In genomic region chr6:13281630-13282156, GRCh38 we compare ENCODE assay signal across 18 cellular contexts. TPM values are rescaled to one million over a fixed set of nuclear protein-coding genes. Genes with fewer than 3 reads are reported as not detected.
DNase-seq lines count a peak whose midpoint lies in the region; ATAC-seq lines count a peak whose summit lies in the region.
"Had no signal": no experiment of that assay in that cellular context is flagged by ENCODE, and none has a peak within 500 bp of the region (broad histone marks: within the 10 kb centered on the region; RNA-seq: fewer than 3 reads in every experiment).

No MANE protein-coding gene starts in this region.

- ATAC-seq in GM19035 (IDR thresholded peaks at IDR 0.05; ENCODE audit: unreplicated experiment) = no peak
- ATAC-seq: Panc1 had no signal

- in situ Hi-C loops in G401 (cut with HindIII; ENCODE audit: low sequenced_read_pairs) = no loop called here

- peak; percentile 37 for DNase-seq in G401 (ENCODE audit: low spot score)
- peak; percentile 68 for DNase-seq in astrocyte of the hippocampus (ENCODE audit: low read depth, low spot score)
- peak; percentile 74 for DNase-seq in mesenteric fat pad (ENCODE audit: low spot score)
- DNase-seq in dedifferentiated amniotic fluid mesenchymal stem cell (ENCODE audit: extremely low spot score) = no peak
- DNase-seq in GF-D8 (lab: John Stamatoyannopoulos, UW) = no peak
- DNase-seq: Caco-2, DMS53, GM23248, IMR-90, NCI-H1417, NCI-H2029, NCI-H2171 treated with DMSO at 0.1 percent for 48 hours, NCI-H774, SHP77 had no signal

- H3K27ac ChIP-seq in temporal lobe (ENCODE audit: low read depth, low read length) = peak overlapping the region; percentile 31
- H3K27ac ChIP-seq: C4-2B, GM23248 had no signal

RNA-seq across cellular contexts. Expression of gene TBC1D7, which starts 46.6 kb away (rescaled TPM):
- 45.5 and 45.9 TPM in 2 replicates for total RNA-seq in G401 (2014; rRNA removed; shearing (Covaris generic))
- total RNA-seq in mesenteric fat pad (11.0 TPM), temporal lobe (18.2 TPM)

Comparison
In these comparisons a context has a peak if more than half of its experiments do, and no peak if none do; other contexts are left out.
1. DNase-seq: peak in G401 (single experiment), astrocyte of the hippocampus (single experiment) and mesenteric fat pad (single experiment); none in dedifferentiated amniotic fluid mesenchymal stem cell (single experiment) and GF-D8 (single experiment).